Comparison of ENCODE assay signal across 6 cellular contexts in genomic region chr1:112825075-112825474, GRCh38.
A peak's percentile ranks its signal among the peaks of the same experiment; 100 is the strongest.
DNase-seq lines count a peak whose midpoint lies in the region; TF ChIP-seq lines count a peak whose summit lies in the region.
"Not testable (repeated sequence)": the region's sequence is repeated elsewhere in the genome, so short reads cannot be mapped to it uniquely, and the experiment has no call there.

No MANE protein-coding gene starts in this region.

- H2BK15ac ChIP-seq in mesendoderm (replicated peaks; ENCODE audit: low read depth) = not testable (repeated sequence)

- not testable (repeated sequence) for H4K8ac ChIP-seq in mesendoderm (ENCODE audit: low read depth, low read length)

- peak overlapping the region; percentile 81 for H4K5ac ChIP-seq in mesendoderm (ENCODE audit: low read length)

- not testable (repeated sequence) for H3K23ac ChIP-seq in mesendoderm (ENCODE audit: low read length)

- peaks cover 18% of the 10 kb centered on the region for H3K79me2 ChIP-seq in mesendoderm (ENCODE audit: control insufficient read depth, insufficient read depth, low read length)

- H3K4me3 ChIP-seq in HUES48 (ENCODE audit: low read depth, low read length) (peak overlapping the region; percentile 40; the same call in 1 of the 2 replicates), endodermal cell (ENCODE audit: low read length) (peak overlapping the region; percentile 92), iPS-11a (ENCODE audit: low read depth, low read length) (peak overlapping the region; percentile 30), mesendoderm (ENCODE audit: low read length) (peak overlapping the region; percentile 12)

- H2BK5ac ChIP-seq in mesendoderm (ENCODE audit: low read length) = peak overlapping the region; percentile 79

- not testable (repeated sequence) for H3K9me3 Mint-ChIP-seq in endodermal cell

- peak; percentile 89 for DNase-seq in SW480 (ENCODE audit: low spot score)
- not testable (repeated sequence) for DNase-seq in endodermal cell, mesendoderm

- peak overlapping the region; percentile 7; the same call in 1 of the 2 replicates for H3K9ac ChIP-seq in ES-I3 (ENCODE audit: low read depth, low read length)
- not testable (repeated sequence) for H3K9ac ChIP-seq in HUES48 (ENCODE audit: low read depth, low read length)
- H3K9ac ChIP-seq in endodermal cell (ENCODE audit: extremely low read depth, low read length, poor library complexity, severe bottlenecking) = peak overlapping the region; percentile 82
- peak overlapping the region; percentile 88 for H3K9ac ChIP-seq in mesendoderm (ENCODE audit: low read length)

- H3K27me3 ChIP-seq in HUES48 (ENCODE audit: control insufficient read depth, insufficient read depth, low read length); endodermal cell (ENCODE audit: control insufficient read depth, insufficient read depth, low read length, poor library complexity, severe bottlenecking); mesendoderm (ENCODE audit: insufficient read depth, low read length, poor library complexity): not testable (repeated sequence)

- H3K56ac ChIP-seq in mesendoderm (ENCODE audit: low read length) = peak overlapping the region; percentile 97

- peak overlapping the region; percentile 99 for H3K18ac ChIP-seq in mesendoderm (ENCODE audit: low read length)

- peaks cover 44% of the 10 kb centered on the region for H3K4me1 Mint-ChIP-seq in endodermal cell

- peak overlapping the region; percentile 20 for H2AK5ac ChIP-seq in mesendoderm (ENCODE audit: low read length)

- peak overlapping the region; percentile 99 for H3K27ac Mint-ChIP-seq in endodermal cell

- peak overlapping the region; percentile 18 for H2BK120ac ChIP-seq in mesendoderm (ENCODE audit: low read depth, low read length)

- H3K27ac ChIP-seq in HUES48 (ENCODE audit: low read depth, low read length) (peak overlapping the region; percentile 22), mesendoderm (ENCODE audit: low read depth, low read length) (peak overlapping the region; percentile 96)
- H3K27ac ChIP-seq in endodermal cell (ENCODE audit: low read depth, low read length) = not testable (repeated sequence)

- WGBS in endodermal cell (ENCODE audit: insufficient coverage in 1 of 2, insufficient read length in 1 of 2), 2 experiments = 35 to 87% methylated on average over 4 to 6 of the region's 6 CpGs
- WGBS in mesendoderm (ENCODE audit: extremely low coverage, insufficient coverage, low lambda C conversion rate) = no CpG with 5 or more reads among the region's 6 CpGs

- not testable (repeated sequence) for TF ChIP-seq CTCF in endodermal cell (conservative IDR thresholded peaks at IDR 0.05)

- H3K4me2 ChIP-seq in mesendoderm (ENCODE audit: low read length) = peak overlapping the region; percentile 62

- H3K79me1 ChIP-seq in mesendoderm (ENCODE audit: low read length) = not testable (repeated sequence)

- H3K36me3 Mint-ChIP-seq in endodermal cell (ENCODE audit: low read depth) = peaks cover 22% of the 10 kb centered on the region

- H3K27me3 Mint-ChIP-seq in endodermal cell (ENCODE audit: insufficient read depth) = not testable (repeated sequence)

- H3K36me3 ChIP-seq in ES-I3 (ENCODE audit: insufficient read depth, low read length) = peaks cover 12% of the 10 kb centered on the region
- H3K36me3 ChIP-seq in HUES48 (ENCODE audit: control insufficient read depth, insufficient read depth, low read length); mesendoderm (ENCODE audit: control insufficient read depth, insufficient read depth, low read length): not testable (repeated sequence)
- H3K36me3 ChIP-seq in endodermal cell (ENCODE audit: control insufficient read depth, insufficient read depth, low read length) = peaks cover 31% of the 10 kb centered on the region

- H3K4me3 Mint-ChIP-seq in endodermal cell = not testable (repeated sequence)

- peak overlapping the region; percentile 94 for H3K4ac ChIP-seq in mesendoderm (ENCODE audit: low read depth, low read length)

- H3K4me1 ChIP-seq in ES-I3 (ENCODE audit: insufficient read depth, low read length) = peaks cover 39% of the 10 kb centered on the region
- peaks cover 53% of the 10 kb centered on the region for H3K4me1 ChIP-seq in HUES48 (ENCODE audit: control insufficient read depth, insufficient read depth, low read length)
- not testable (repeated sequence) for H3K4me1 ChIP-seq in endodermal cell (ENCODE audit: control insufficient read depth, insufficient read depth, low read length)
- peaks cover 17% of the 10 kb centered on the region for H3K4me1 ChIP-seq in mesendoderm (ENCODE audit: control insufficient read depth, low read depth, low read length)

- H3K9me3 ChIP-seq in ES-I3 (ENCODE audit: control insufficient read depth, insufficient read depth, low read length); HUES48 (ENCODE audit: control insufficient read depth, insufficient read depth, low read length); endodermal cell (ENCODE audit: control insufficient read depth, low read length): not testable (repeated sequence)

Comparison
In these comparisons a context has a peak if more than half of its experiments do, and no peak if none do; other contexts are left out.
1. H3K4me3 ChIP-seq: peak in every context shown above with its lines; median percentile 92 in endodermal cell; 40 in HUES48; 30 in iPS-11a; 12 in mesendoderm.